In genomic region chr10:3172446-3173172, GRCh38 we compare ENCODE assay signal across 8 cellular contexts. TPM values are rescaled to one million over a fixed set of nuclear protein-coding genes. Genes with fewer than 3 reads are reported as not detected.
DNase-seq lines count a peak whose midpoint lies in the region; ATAC-seq and TF ChIP-seq lines count a peak whose summit lies in the region.

TSS of gene PITRM1 (minus strand) at chr10:3172782. CDS start at chr10:3172772, 10 bp downstream.

- H3K27me3 ChIP-seq in PC-3 (ENCODE audit: low read length) (no peaks in the 10 kb centered on the region), mucosa of stomach (ENCODE audit: control insufficient read depth, insufficient read depth, low read length) (no peaks in the 10 kb centered on the region)

- H3K9me3 ChIP-seq in PC-3 (ENCODE audit: low read length) (no peaks in the 10 kb centered on the region), mucosa of stomach (ENCODE audit: control insufficient read depth, low read length) (no peaks in the 10 kb centered on the region)

- no peaks in the 10 kb centered on the region for H3K9me2 ChIP-seq in PC-3 (replicated peaks; ENCODE audit: low read length)

- TF ChIP-seq RAD21 in Ishikawa (IDR thresholded peaks at IDR 0.05; ENCODE audit: low read depth), result no peak

- H3K27ac ChIP-seq in PC-3 (ENCODE audit: low read length), result peak within 1 kb of the TSS; percentile 73

- peak; percentile 91 for DNase-seq in DMS153 (lab: John Stamatoyannopoulos, UW)
- peak; percentile 90 for DNase-seq in PC-3
- DNase-seq in activated T-cell treated with anti-CD3 and anti-CD28 coated beads, Interleukin-2, amount 50 U/mL, for 1 hour, result peak; percentile 98
- DNase-seq in erythroblast (lab: John Stamatoyannopoulos, UW), result peak; percentile 99
- peak; percentile 96 to 97 for DNase-seq in stimulated activated CD8-positive, alpha-beta memory T cell treated with anti-CD3 and anti-CD28 coated beads, Interleukin-7, amount 100 ng/mL, for 1 hour (ENCODE audit: low read depth in 2 of 2)

- intact Hi-C loops in PC-3 (cut with micrococcal nuclease), result no loop called here

- H3K36me3 ChIP-seq in PC-3 (ENCODE audit: low read depth, low read length), result peaks cover 10% of the 10 kb centered on the region; the same call in 1 of the 2 replicates
- H3K36me3 ChIP-seq in mucosa of stomach (ENCODE audit: control insufficient read depth, insufficient read depth, low read length), result no peaks in the 10 kb centered on the region

- ATAC-seq in GM21576 (IDR thresholded peaks at IDR 0.05; ENCODE audit: unreplicated experiment), result peak; percentile 95
- peak; percentile 96 for ATAC-seq in PC-3

- TF ChIP-seq POLR2A in erythroblast (IDR thresholded peaks at IDR 0.05; ENCODE audit: low read length), result peak; percentile 98

- CTCF ChIA-PET in PC-3 (lab: Charles Lee), result no interaction called here

- H3K4me2 ChIP-seq in PC-3 (ENCODE audit: low read length), result peak within 1 kb of the TSS; percentile 77

- H3K79me2 ChIP-seq in PC-3 (ENCODE audit: low read length), result peaks cover 35% of the 10 kb centered on the region

- H3K4me1 ChIP-seq in PC-3 (ENCODE audit: insufficient read depth, low read length) (no peaks in the 10 kb centered on the region), mucosa of stomach (ENCODE audit: control insufficient read depth, insufficient read depth, low read length) (peaks cover 9% of the 10 kb centered on the region)

- no peak for TF ChIP-seq CTCF in PC-3 (conservative IDR thresholded peaks at IDR 0.05; ENCODE audit: low read depth, low read length)

- H3K9ac ChIP-seq in PC-3 (ENCODE audit: low read length) (peak within 1 kb of the TSS; percentile 90), mucosa of stomach (ENCODE audit: low read length) (peak within 1 kb of the TSS; percentile 80)

- H2AFZ ChIP-seq in PC-3 (ENCODE audit: low read length), result no peak within 1 kb of the TSS

- peak; percentile 20; the same call in 1 of the 2 replicates for TF ChIP-seq EP300 in Ishikawa (IDR thresholded peaks at IDR 0.05; ENCODE audit: borderline replicate concordance)

- BruUV-seq in PC-3 (replicated peaks; lab: Mats Ljungman, UMichigan), result no TSS peak

- H4K20me1 ChIP-seq in PC-3 (ENCODE audit: low read length), result no peaks in the 10 kb centered on the region

- H3K4me3 ChIP-seq in PC-3 (ENCODE audit: low read length) (peak within 1 kb of the TSS; percentile 86), mucosa of stomach (ENCODE audit: low read length) (peak within 1 kb of the TSS; percentile 76)

- no peaks in the 10 kb centered on the region for H3F3A ChIP-seq in PC-3 (ENCODE audit: low read length, unreplicated experiment)

- POLR2A ChIA-PET in PC-3 (lab: Charles Lee; ENCODE audit: unreplicated experiment), result interaction anchor here (0.5 kb wide), 1 partner anchor 1732 kb away, joined by 3 read pairs; no protein-coding TSS in a partner anchor

TF ChIP-seq in Ishikawa, 13 proteins besides CTCF, POLR2A, EP300 and RAD21:
- TF ChIP-seq TAF1 (IDR thresholded peaks at IDR 0.05; ENCODE audit: low read depth) (peak; percentile 88), FOXM1 (IDR thresholded peaks at IDR 0.05; ENCODE audit: borderline replicate concordance, low read depth) (no peak), ZBTB7A (IDR thresholded peaks at IDR 0.05; ENCODE audit: low read depth) (peak; percentile 50), MAX (IDR thresholded peaks at IDR 0.05) (peak; percentile 87), TCF12 (IDR thresholded peaks at IDR 0.05; ENCODE audit: low read depth) (peak; percentile 39; the same call in 1 of the 2 replicates), TEAD4 (IDR thresholded peaks at IDR 0.05) (0 out of 2 replicates have a peak, but pooled peaks have one; percentile 29), YY1 (IDR thresholded peaks at IDR 0.05; ENCODE audit: low read depth) (peak; percentile 80), CEBPB (IDR thresholded peaks at IDR 0.05) (no peak)

RNA-seq across cellular contexts. Expression of gene PITRM1, which starts in this region (rescaled TPM):
- 61.5 and 73.2 TPM in 2 replicates for total RNA-seq in PC-3 (2014; rRNA removed)

Comparison
In these comparisons a context has a peak if more than half of its experiments do, and no peak if none do; other contexts are left out.
1. Peak in every context shown above with its lines: DNase-seq, ATAC-seq, H3K4me3 ChIP-seq and H3K27ac ChIP-seq.